ENCODE assay signal across 11 cellular contexts in genomic region chr7:131604841-131605279, GRCh38. TPM values are rescaled to one million over a fixed set of nuclear protein-coding genes. Genes with fewer than 3 reads are reported as not detected.
DNase-seq lines count a peak whose midpoint lies in the region; ATAC-seq and TF ChIP-seq lines count a peak whose summit lies in the region.
"Had no signal": no experiment of that assay in that cellular context is flagged by ENCODE, and none has a peak within 500 bp of the region (broad histone marks: within the 10 kb centered on the region; RNA-seq: fewer than 3 reads in every experiment).

No MANE protein-coding gene starts in this region.

- H3K4me3 ChIP-seq in GM23338 (peak overlapping the region; percentile 13), fibroblast of the aortic adventitia (ENCODE audit: low read depth, low read length) (no peak overlapping the region), trophoblast cell (ENCODE audit: low read depth, low read length) (no peak overlapping the region), psoas muscle (no peak overlapping the region)

- peak overlapping the region; percentile 58 for H4K91ac ChIP-seq in trophoblast cell (ENCODE audit: low read depth, low read length)

- H3K4me2 ChIP-seq in GM23338: peak overlapping the region; percentile 13
- H3K4me2 ChIP-seq in trophoblast cell (ENCODE audit: low read length): peak overlapping the region; percentile 35

- intact Hi-C loops in psoas muscle (cut with DNase I): no loop called here

- no peaks in the 10 kb centered on the region; the same call in 2 of the 3 replicates for H3K36me3 Mint-ChIP-seq in GM23338 (ENCODE audit: low read depth)

- H3K79me2 ChIP-seq in GM23338 (replicated peaks; ENCODE audit: insufficient read depth): no peaks in the 10 kb centered on the region
- H3K79me2 ChIP-seq in trophoblast cell (ENCODE audit: control insufficient read depth, insufficient read depth, low read length, poor library complexity): no peaks in the 10 kb centered on the region

- CTCF ChIA-PET in RWPE1 (lab: Yijun Ruan, JAX): no interaction called here

- H4K8ac ChIP-seq in trophoblast cell (ENCODE audit: low read depth, low read length): peak overlapping the region; percentile 3

- POLR2A ChIA-PET in RWPE1 (lab: Yijun Ruan, JAX; ENCODE audit: low non-redundant PET): no interaction called here

- H3F3A ChIP-seq in GM23338 (replicated peaks; ENCODE audit: low read depth): peaks cover 14% of the 10 kb centered on the region; the same call in 1 of the 2 replicates

- H3K79me1 ChIP-seq in trophoblast cell (ENCODE audit: low read length): peaks cover 17% of the 10 kb centered on the region

- peaks cover 69% of the 10 kb centered on the region for H3K4me1 Mint-ChIP-seq in GM23338
- H3K4me1 Mint-ChIP-seq: activated T-helper 17 cell treated with anti-CD3 and anti-CD28 coated beads, Interleukin-2, amount 50 U/mL, for 72 hours had no signal

- H3K27ac Mint-ChIP-seq in GM23338: peak overlapping the region; percentile 96
- H3K27ac Mint-ChIP-seq: activated T-helper 17 cell treated with anti-CD3 and anti-CD28 coated beads, Interleukin-2, amount 50 U/mL, for 72 hours had no signal

- no peaks in the 10 kb centered on the region for H4K20me1 ChIP-seq in GM23338 (replicated peaks; ENCODE audit: insufficient read depth)

- peak; percentile 85 for DNase-seq in GM23338 (ENCODE audit: low spot score)
- peak; percentile 30 for DNase-seq in RWPE1 (ENCODE audit: low spot score)
- DNase-seq in fibroblast of the aortic adventitia (ENCODE audit: low read depth): peak; percentile 30
- DNase-seq in trophoblast cell: peak; percentile 74 to 85
- no peak for DNase-seq in psoas muscle
- no peak for DNase-seq in KG1 (lab: John Stamatoyannopoulos, UW)
- no peak for DNase-seq in NCI-H446 (lab: John Stamatoyannopoulos, UW)
- no peak for DNase-seq in DMS153 (lab: John Stamatoyannopoulos, UW)
- DNase-seq: cerebellar nuclear complex had no signal

- H3K4me1 ChIP-seq in GM23338 (ENCODE audit: insufficient read depth) (peaks cover 43% of the 10 kb centered on the region), trophoblast cell (ENCODE audit: control insufficient read depth in 1 of 2, insufficient read depth in 2 of 2, low read length in 2 of 2) (peaks cover 48 to 65% of the 10 kb centered on the region in 2 experiments), psoas muscle (no peaks in the 10 kb centered on the region)

- H3K36me3 ChIP-seq in GM23338 (ENCODE audit: insufficient read depth): no peaks in the 10 kb centered on the region
- no peaks in the 10 kb centered on the region for H3K36me3 ChIP-seq in trophoblast cell (ENCODE audit: control insufficient read depth in 1 of 2, insufficient read depth in 2 of 2, low read length in 2 of 2)
- H3K36me3 ChIP-seq in psoas muscle (ENCODE audit: insufficient read depth in 1 of 2, low read depth in 1 of 2): no peaks in the 10 kb centered on the region

- no peaks in the 10 kb centered on the region for H3K9me2 ChIP-seq in GM23338 (ENCODE audit: insufficient read depth)

- H3K27me3 ChIP-seq in GM23338 (ENCODE audit: insufficient read depth) (no peaks in the 10 kb centered on the region), trophoblast cell (ENCODE audit: insufficient read depth, low read length) (no peaks in the 10 kb centered on the region), psoas muscle (ENCODE audit: insufficient read depth in 3 of 3, low read length in 2 of 3) (no peaks in the 10 kb centered on the region)

- peak overlapping the region; percentile 27 for H2BK120ac ChIP-seq in trophoblast cell (ENCODE audit: insufficient read depth, low read length, poor library complexity)

- H2BK5ac ChIP-seq in trophoblast cell (ENCODE audit: low read depth, low read length, poor library complexity): peak overlapping the region; percentile 49

- H3K27me3 Mint-ChIP-seq in GM23338 (ENCODE audit: insufficient read depth, low read depth, poor library complexity): peaks cover 13% of the 10 kb centered on the region

- H3K27ac ChIP-seq in GM23338 (ENCODE audit: low read depth) (peak overlapping the region; percentile 100), RWPE1 (no peak overlapping the region), trophoblast cell (ENCODE audit: low read depth, low read length) (peak overlapping the region; percentile 68), psoas muscle (no peak overlapping the region)

- TF ChIP-seq CTCF in GM23338 (conservative IDR thresholded peaks at IDR 0.05; ENCODE audit: low read depth in 2 of 2) (no peak), RWPE1 (conservative IDR thresholded peaks at IDR 0.05; ENCODE audit: low read depth) (no peak), fibroblast of the aortic adventitia (IDR thresholded peaks at IDR 0.05; ENCODE audit: insufficient read depth, low read length) (no peak), psoas muscle (IDR thresholded peaks at IDR 0.05) (no peak)

- H3K18ac ChIP-seq in trophoblast cell (ENCODE audit: low read length): no peak overlapping the region

- H2BK12ac ChIP-seq in trophoblast cell (ENCODE audit: low read length): peak overlapping the region; percentile 43

- H3K23ac ChIP-seq in trophoblast cell (ENCODE audit: low read length): no peak overlapping the region

- no peak overlapping the region for H2AK5ac ChIP-seq in trophoblast cell (ENCODE audit: low read length)

- H3K9me3 ChIP-seq in trophoblast cell (ENCODE audit: insufficient read depth, low read depth, low read length) (no peaks in the 10 kb centered on the region), psoas muscle (no peaks in the 10 kb centered on the region)

- H3K9ac ChIP-seq in trophoblast cell (ENCODE audit: low read length): no peak overlapping the region

- peak overlapping the region; percentile 58 for H3K4me3 Mint-ChIP-seq in GM23338
- H3K4me3 Mint-ChIP-seq: activated T-helper 17 cell treated with anti-CD3 and anti-CD28 coated beads, Interleukin-2, amount 50 U/mL, for 72 hours had no signal

- H3K9me3 Mint-ChIP-seq in GM23338: no peaks in the 10 kb centered on the region
- H3K9me3 Mint-ChIP-seq: activated T-helper 17 cell treated with anti-CD3 and anti-CD28 coated beads, Interleukin-2, amount 50 U/mL, for 72 hours had no signal

- no peak overlapping the region for H3K14ac ChIP-seq in trophoblast cell (ENCODE audit: low read length)

- no peak overlapping the region for H2AFZ ChIP-seq in GM23338
- no peak overlapping the region for H2AFZ ChIP-seq in trophoblast cell (ENCODE audit: insufficient read depth, low read length, poor library complexity)

- WGBS in trophoblast cell (ENCODE audit: extremely low coverage, insufficient coverage, insufficient read length): no CpG with 5 or more reads among the region's 7 CpGs
- 48 to 58% (median 50%) methylated on average over 7 of the region's 7 CpGs for WGBS in psoas muscle, 3 donors

- H3K4ac ChIP-seq in trophoblast cell (ENCODE audit: low read depth, low read length): no peak overlapping the region

- no peak overlapping the region for H4K12ac ChIP-seq in trophoblast cell (ENCODE audit: low read depth, low read length)

- ATAC-seq in GM23338: peak; percentile 43
- no peak for ATAC-seq in psoas muscle
- ATAC-seq: activated T-helper 17 cell treated with anti-CD3 and anti-CD28 coated beads, Interleukin-2, amount 50 U/mL, for 72 hours; Panc1 had no signal

TF ChIP-seq in GM23338, 12 proteins besides CTCF, POLR2A, EP300 and RAD21 (continues in another document):
- TF ChIP-seq, protein P1, sequence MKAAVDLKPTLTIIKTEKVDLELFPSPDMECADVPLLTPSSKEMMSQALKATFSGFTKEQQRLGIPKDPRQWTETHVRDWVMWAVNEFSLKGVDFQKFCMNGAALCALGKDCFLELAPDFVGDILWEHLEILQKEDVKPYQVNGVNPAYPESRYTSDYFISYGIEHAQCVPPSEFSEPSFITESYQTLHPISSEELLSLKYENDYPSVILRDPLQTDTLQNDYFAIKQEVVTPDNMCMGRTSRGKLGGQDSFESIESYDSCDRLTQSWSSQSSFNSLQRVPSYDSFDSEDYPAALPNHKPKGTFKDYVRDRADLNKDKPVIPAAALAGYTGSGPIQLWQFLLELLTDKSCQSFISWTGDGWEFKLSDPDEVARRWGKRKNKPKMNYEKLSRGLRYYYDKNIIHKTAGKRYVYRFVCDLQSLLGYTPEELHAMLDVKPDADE (IDR thresholded peaks at IDR 0.05): no peak
- TF ChIP-seq CREB1 (CRISPR knock-in tag; IDR thresholded peaks at IDR 0.05; ENCODE audit: low read depth): peak; percentile 42; the same call in 1 of the 2 replicates
- peak; percentile 91 for TF ChIP-seq NANOG (IDR thresholded peaks at IDR 0.05; ENCODE audit: borderline replicate concordance)

RNA-seq across cellular contexts. Expression of gene PODXL, which starts 48.4 kb away (rescaled TPM):
- 698 and 727 TPM in 2 replicates for total RNA-seq in GM23338 (2014; rRNA removed; shearing (Covaris generic))
- 215 and 220 TPM in 2 replicates for polyA plus RNA-seq in GM23338 (2016; fragmentation: Nextera tagmentation; extraction: Ambion mirVana)
- total RNA-seq in fibroblast of the aortic adventitia (ENCODE audit: low replicate concordance): 2.3 and 7.3 TPM in 2 replicates
- polyA plus RNA-seq in trophoblast cell (2013): 124 and 125 TPM in 2 replicates
- 10 to 100 TPM; 16.2 to 46.8 (median 21.8) TPM for total RNA-seq in psoas muscle
- 10 to 100 TPM in 2 of 3 donors, 1 to 10 TPM in 1; 9.0 to 13.3 (median 10.6) TPM for polyA plus RNA-seq in psoas muscle

Comparison
In these comparisons a context has a peak if more than half of its experiments do, and no peak if none do; other contexts are left out.
1. DNase-seq: peak in GM23338 (single experiment), RWPE1 (single experiment), fibroblast of the aortic adventitia (single experiment) and trophoblast cell (2 of 2); none in psoas muscle (0 of 2), KG1 (single experiment), NCI-H446 (0 of 2) and DMS153 (single experiment).
2. H3K27ac ChIP-seq: peak in GM23338 (single experiment) and trophoblast cell (single experiment); none in RWPE1 (single experiment) and psoas muscle (single experiment).
3. RNA of gene PODXL, which starts 48.4 kb away (total RNA-seq): 698 to 727 TPM in GM23338; 16.2 to 46.8 TPM in psoas muscle and 2.3 to 7.3 TPM in fibroblast of the aortic adventitia; every median in the first group is over 10 times any median in the second.